ENCODE assay signal across 1 cellular context in the genomic region with DNA sequence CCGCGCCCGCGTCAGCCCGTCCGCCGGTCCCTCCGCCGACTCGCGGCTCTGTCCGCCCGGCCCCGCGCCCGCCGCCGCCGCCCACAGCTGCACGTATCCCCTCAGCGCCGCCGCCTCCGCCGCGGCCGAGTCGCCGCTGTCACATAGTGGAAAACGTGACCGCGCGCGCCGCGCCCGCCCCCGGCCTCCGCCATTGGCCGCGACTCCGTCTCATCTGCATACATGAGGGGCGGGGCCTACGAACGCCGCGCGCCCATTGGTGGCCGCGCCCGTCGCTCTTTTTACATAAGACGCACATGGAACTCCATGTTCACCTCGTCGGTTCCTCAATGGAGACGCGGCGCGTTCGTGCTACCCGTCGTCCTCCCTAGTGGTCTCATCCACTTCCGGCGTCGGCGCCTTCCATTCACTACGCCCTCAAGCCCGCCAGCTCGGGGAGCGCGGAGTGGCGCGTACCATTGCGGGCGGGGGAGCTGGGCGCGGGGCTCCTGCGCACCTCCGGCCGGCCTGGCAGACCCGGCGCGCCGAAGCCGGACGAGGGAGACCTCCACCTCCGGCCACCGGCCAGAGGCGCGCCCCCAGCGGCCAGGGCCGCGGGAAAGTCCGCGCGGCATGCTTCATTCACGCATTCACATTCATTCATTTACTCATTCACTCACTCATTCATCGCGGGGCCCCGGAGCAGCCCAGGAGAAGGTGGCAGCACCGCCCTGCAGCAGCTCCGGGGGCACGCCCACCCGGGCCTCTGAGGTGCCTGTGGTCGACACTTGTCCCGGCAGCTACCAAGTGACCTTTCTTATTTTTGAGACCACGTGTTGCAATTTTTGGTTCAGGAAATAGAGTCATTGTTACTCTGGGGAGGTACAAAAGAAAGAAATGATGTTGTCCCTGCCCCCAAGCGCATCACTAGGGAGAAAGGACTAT.
TF ChIP-seq lines count a peak whose summit lies in the region.

No MANE protein-coding gene starts in this region.

TF ChIP-seq in K562, 482 proteins besides CTCF, POLR2A, EP300 and RAD21 (continued from another document and continues in another):
- TF ChIP-seq, protein P1, sequence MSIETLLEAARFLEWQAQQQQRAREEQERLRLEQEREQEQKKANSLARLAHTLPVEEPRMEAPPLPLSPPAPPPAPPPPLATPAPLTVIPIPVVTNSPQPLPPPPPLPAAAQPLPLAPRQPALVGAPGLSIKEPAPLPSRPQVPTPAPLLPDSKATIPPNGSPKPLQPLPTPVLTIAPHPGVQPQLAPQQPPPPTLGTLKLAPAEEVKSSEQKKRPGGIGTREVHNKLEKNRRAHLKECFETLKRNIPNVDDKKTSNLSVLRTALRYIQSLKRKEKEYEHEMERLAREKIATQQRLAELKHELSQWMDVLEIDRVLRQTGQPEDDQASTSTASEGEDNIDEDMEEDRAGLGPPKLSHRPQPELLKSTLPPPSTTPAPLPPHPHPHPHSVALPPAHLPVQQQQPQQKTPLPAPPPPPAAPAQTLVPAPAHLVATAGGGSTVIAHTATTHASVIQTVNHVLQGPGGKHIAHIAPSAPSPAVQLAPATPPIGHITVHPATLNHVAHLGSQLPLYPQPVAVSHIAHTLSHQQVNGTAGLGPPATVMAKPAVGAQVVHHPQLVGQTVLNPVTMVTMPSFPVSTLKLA (conservative IDR thresholded peaks at IDR 0.05): peak; percentile 100
- TF ChIP-seq SIN3A (IDR thresholded peaks at IDR 0.05; ENCODE audit: borderline replicate concordance in 2 of 2, control insufficient read depth in 1 of 2, low read depth in 2 of 2, low read length in 2 of 2): peak; percentile 18 to 67; a peak in 1 of 4 replicates
- TF ChIP-seq, protein P2, sequence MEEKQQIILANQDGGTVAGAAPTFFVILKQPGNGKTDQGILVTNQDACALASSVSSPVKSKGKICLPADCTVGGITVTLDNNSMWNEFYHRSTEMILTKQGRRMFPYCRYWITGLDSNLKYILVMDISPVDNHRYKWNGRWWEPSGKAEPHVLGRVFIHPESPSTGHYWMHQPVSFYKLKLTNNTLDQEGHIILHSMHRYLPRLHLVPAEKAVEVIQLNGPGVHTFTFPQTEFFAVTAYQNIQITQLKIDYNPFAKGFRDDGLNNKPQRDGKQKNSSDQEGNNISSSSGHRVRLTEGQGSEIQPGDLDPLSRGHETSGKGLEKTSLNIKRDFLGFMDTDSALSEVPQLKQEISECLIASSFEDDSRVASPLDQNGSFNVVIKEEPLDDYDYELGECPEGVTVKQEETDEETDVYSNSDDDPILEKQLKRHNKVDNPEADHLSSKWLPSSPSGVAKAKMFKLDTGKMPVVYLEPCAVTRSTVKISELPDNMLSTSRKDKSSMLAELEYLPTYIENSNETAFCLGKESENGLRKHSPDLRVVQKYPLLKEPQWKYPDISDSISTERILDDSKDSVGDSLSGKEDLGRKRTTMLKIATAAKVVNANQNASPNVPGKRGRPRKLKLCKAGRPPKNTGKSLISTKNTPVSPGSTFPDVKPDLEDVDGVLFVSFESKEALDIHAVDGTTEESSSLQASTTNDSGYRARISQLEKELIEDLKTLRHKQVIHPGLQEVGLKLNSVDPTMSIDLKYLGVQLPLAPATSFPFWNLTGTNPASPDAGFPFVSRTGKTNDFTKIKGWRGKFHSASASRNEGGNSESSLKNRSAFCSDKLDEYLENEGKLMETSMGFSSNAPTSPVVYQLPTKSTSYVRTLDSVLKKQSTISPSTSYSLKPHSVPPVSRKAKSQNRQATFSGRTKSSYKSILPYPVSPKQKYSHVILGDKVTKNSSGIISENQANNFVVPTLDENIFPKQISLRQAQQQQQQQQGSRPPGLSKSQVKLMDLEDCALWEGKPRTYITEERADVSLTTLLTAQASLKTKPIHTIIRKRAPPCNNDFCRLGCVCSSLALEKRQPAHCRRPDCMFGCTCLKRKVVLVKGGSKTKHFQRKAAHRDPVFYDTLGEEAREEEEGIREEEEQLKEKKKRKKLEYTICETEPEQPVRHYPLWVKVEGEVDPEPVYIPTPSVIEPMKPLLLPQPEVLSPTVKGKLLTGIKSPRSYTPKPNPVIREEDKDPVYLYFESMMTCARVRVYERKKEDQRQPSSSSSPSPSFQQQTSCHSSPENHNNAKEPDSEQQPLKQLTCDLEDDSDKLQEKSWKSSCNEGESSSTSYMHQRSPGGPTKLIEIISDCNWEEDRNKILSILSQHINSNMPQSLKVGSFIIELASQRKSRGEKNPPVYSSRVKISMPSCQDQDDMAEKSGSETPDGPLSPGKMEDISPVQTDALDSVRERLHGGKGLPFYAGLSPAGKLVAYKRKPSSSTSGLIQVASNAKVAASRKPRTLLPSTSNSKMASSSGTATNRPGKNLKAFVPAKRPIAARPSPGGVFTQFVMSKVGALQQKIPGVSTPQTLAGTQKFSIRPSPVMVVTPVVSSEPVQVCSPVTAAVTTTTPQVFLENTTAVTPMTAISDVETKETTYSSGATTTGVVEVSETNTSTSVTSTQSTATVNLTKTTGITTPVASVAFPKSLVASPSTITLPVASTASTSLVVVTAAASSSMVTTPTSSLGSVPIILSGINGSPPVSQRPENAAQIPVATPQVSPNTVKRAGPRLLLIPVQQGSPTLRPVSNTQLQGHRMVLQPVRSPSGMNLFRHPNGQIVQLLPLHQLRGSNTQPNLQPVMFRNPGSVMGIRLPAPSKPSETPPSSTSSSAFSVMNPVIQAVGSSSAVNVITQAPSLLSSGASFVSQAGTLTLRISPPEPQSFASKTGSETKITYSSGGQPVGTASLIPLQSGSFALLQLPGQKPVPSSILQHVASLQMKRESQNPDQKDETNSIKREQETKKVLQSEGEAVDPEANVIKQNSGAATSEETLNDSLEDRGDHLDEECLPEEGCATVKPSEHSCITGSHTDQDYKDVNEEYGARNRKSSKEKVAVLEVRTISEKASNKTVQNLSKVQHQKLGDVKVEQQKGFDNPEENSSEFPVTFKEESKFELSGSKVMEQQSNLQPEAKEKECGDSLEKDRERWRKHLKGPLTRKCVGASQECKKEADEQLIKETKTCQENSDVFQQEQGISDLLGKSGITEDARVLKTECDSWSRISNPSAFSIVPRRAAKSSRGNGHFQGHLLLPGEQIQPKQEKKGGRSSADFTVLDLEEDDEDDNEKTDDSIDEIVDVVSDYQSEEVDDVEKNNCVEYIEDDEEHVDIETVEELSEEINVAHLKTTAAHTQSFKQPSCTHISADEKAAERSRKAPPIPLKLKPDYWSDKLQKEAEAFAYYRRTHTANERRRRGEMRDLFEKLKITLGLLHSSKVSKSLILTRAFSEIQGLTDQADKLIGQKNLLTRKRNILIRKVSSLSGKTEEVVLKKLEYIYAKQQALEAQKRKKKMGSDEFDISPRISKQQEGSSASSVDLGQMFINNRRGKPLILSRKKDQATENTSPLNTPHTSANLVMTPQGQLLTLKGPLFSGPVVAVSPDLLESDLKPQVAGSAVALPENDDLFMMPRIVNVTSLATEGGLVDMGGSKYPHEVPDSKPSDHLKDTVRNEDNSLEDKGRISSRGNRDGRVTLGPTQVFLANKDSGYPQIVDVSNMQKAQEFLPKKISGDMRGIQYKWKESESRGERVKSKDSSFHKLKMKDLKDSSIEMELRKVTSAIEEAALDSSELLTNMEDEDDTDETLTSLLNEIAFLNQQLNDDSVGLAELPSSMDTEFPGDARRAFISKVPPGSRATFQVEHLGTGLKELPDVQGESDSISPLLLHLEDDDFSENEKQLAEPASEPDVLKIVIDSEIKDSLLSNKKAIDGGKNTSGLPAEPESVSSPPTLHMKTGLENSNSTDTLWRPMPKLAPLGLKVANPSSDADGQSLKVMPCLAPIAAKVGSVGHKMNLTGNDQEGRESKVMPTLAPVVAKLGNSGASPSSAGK (IDR thresholded peaks at IDR 0.05): peak; percentile 72
- TF ChIP-seq ZKSCAN8 (CRISPR knock-in tag; IDR thresholded peaks at IDR 0.05): no peak
- no peak for TF ChIP-seq KLF6 (CRISPR knock-in tag; IDR thresholded peaks at IDR 0.05; ENCODE audit: borderline replicate concordance)
- TF ChIP-seq KDM5B (IDR thresholded peaks at IDR 0.05; ENCODE audit: insufficient replicate concordance, low read depth, low read length): peak; percentile 72
- TF ChIP-seq ZNF354B (CRISPR knock-in tag; IDR thresholded peaks at IDR 0.05): no peak
- TF ChIP-seq, protein P3, sequence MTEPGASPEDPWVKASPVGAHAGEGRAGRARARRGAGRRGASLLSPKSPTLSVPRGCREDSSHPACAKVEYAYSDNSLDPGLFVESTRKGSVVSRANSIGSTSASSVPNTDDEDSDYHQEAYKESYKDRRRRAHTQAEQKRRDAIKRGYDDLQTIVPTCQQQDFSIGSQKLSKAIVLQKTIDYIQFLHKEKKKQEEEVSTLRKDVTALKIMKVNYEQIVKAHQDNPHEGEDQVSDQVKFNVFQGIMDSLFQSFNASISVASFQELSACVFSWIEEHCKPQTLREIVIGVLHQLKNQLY (CRISPR knock-in tag; conservative IDR thresholded peaks at IDR 0.05): no peak
- no peak for TF ChIP-seq CBX8 (IDR thresholded peaks at IDR 0.05; ENCODE audit: borderline replicate concordance, extremely low read depth, low read depth, low read length, poor library complexity, severe bottlenecking)
- TF ChIP-seq ZNF764 (CRISPR knock-in tag; IDR thresholded peaks at IDR 0.05; ENCODE audit: low read depth): no peak
- no peak for TF ChIP-seq BRD9 (IDR thresholded peaks at IDR 0.05; ENCODE audit: low read depth, partially characterized antibody)
- no peak for TF ChIP-seq NCOA6 (IDR thresholded peaks at IDR 0.05)
- TF ChIP-seq, protein P4, sequence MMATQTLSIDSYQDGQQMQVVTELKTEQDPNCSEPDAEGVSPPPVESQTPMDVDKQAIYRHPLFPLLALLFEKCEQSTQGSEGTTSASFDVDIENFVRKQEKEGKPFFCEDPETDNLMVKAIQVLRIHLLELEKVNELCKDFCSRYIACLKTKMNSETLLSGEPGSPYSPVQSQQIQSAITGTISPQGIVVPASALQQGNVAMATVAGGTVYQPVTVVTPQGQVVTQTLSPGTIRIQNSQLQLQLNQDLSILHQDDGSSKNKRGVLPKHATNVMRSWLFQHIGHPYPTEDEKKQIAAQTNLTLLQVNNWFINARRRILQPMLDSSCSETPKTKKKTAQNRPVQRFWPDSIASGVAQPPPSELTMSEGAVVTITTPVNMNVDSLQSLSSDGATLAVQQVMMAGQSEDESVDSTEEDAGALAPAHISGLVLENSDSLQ (IDR thresholded peaks at IDR 0.05): peak; percentile 99
- no peak for TF ChIP-seq STAT5B (CRISPR knock-in tag; IDR thresholded peaks at IDR 0.05)
- peak; percentile 97 for TF ChIP-seq ATF7 (IDR thresholded peaks at IDR 0.05)
- TF ChIP-seq MTA2 (IDR thresholded peaks at IDR 0.05; ENCODE audit: low read depth): no peak
- TF ChIP-seq NR2C1 (IDR thresholded peaks at IDR 0.05): no peak
- TF ChIP-seq NR2C1 (tag; IDR thresholded peaks at IDR 0.05): no peak
- TF ChIP-seq, protein P5, sequence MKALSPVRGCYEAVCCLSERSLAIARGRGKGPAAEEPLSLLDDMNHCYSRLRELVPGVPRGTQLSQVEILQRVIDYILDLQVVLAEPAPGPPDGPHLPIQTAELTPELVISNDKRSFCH (CRISPR knock-in tag; IDR thresholded peaks at IDR 0.05): no peak
- TF ChIP-seq, protein P5 (tag; IDR thresholded peaks at IDR 0.05): no peak
- TF ChIP-seq RBM25 (IDR thresholded peaks at IDR 0.05; ENCODE audit: low read depth, low read length, severe bottlenecking): peak; percentile 99
- TF ChIP-seq ZNF197 (CRISPR knock-in tag; IDR thresholded peaks at IDR 0.05; ENCODE audit: low read depth): no peak
- TF ChIP-seq MAZ (CRISPR knock-in tag; conservative IDR thresholded peaks at IDR 0.05 in 1 of 2, IDR thresholded peaks at IDR 0.05 in 1 of 2): peak; percentile 31 to 53; a peak in 2 of 4 replicates
- TF ChIP-seq, protein P6, sequence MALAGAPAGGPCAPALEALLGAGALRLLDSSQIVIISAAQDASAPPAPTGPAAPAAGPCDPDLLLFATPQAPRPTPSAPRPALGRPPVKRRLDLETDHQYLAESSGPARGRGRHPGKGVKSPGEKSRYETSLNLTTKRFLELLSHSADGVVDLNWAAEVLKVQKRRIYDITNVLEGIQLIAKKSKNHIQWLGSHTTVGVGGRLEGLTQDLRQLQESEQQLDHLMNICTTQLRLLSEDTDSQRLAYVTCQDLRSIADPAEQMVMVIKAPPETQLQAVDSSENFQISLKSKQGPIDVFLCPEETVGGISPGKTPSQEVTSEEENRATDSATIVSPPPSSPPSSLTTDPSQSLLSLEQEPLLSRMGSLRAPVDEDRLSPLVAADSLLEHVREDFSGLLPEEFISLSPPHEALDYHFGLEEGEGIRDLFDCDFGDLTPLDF (CRISPR knock-in tag; IDR thresholded peaks at IDR 0.05): no peak
- TF ChIP-seq RBM14 (IDR thresholded peaks at IDR 0.05; ENCODE audit: borderline replicate concordance, insufficient read depth, low read depth, low read length): no peak
- no peak for TF ChIP-seq MAFF (IDR thresholded peaks at IDR 0.05; ENCODE audit: low read length)
- TF ChIP-seq, protein P7, sequence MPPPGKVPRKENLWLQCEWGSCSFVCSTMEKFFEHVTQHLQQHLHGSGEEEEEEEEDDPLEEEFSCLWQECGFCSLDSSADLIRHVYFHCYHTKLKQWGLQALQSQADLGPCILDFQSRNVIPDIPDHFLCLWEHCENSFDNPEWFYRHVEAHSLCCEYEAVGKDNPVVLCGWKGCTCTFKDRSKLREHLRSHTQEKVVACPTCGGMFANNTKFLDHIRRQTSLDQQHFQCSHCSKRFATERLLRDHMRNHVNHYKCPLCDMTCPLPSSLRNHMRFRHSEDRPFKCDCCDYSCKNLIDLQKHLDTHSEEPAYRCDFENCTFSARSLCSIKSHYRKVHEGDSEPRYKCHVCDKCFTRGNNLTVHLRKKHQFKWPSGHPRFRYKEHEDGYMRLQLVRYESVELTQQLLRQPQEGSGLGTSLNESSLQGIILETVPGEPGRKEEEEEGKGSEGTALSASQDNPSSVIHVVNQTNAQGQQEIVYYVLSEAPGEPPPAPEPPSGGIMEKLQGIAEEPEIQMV (tag; conservative IDR thresholded peaks at IDR 0.05; ENCODE audit: low read depth): no peak
- TF ChIP-seq RB1 (IDR thresholded peaks at IDR 0.05; ENCODE audit: low read depth): peak; percentile 36
- TF ChIP-seq, protein P8, sequence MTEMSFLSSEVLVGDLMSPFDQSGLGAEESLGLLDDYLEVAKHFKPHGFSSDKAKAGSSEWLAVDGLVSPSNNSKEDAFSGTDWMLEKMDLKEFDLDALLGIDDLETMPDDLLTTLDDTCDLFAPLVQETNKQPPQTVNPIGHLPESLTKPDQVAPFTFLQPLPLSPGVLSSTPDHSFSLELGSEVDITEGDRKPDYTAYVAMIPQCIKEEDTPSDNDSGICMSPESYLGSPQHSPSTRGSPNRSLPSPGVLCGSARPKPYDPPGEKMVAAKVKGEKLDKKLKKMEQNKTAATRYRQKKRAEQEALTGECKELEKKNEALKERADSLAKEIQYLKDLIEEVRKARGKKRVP (CRISPR knock-in tag; IDR thresholded peaks at IDR 0.05): no peak
- no peak for TF ChIP-seq ZNF175 (CRISPR knock-in tag; IDR thresholded peaks at IDR 0.05; ENCODE audit: low read depth)
- peak; percentile 67; the same call in 1 of the 2 replicates for TF ChIP-seq PHF8 (IDR thresholded peaks at IDR 0.05; ENCODE audit: borderline replicate concordance, low read length)
- TF ChIP-seq, protein P9, sequence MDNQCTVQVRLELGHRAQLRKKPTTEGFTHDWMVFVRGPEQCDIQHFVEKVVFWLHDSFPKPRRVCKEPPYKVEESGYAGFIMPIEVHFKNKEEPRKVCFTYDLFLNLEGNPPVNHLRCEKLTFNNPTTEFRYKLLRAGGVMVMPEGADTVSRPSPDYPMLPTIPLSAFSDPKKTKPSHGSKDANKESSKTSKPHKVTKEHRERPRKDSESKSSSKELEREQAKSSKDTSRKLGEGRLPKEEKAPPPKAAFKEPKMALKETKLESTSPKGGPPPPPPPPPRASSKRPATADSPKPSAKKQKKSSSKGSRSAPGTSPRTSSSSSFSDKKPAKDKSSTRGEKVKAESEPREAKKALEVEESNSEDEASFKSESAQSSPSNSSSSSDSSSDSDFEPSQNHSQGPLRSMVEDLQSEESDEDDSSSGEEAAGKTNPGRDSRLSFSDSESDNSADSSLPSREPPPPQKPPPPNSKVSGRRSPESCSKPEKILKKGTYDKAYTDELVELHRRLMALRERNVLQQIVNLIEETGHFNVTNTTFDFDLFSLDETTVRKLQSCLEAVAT (IDR thresholded peaks at IDR 0.05): no peak
